Comparison of ENCODE assay signal across 6 cellular contexts in genomic region chr3:33338936-33339465, GRCh38.
DNase-seq lines count a peak whose midpoint lies in the region; TF ChIP-seq lines count a peak whose summit lies in the region.
"Not testable (repeated sequence)": the region's sequence is repeated elsewhere in the genome, so short reads cannot be mapped to it uniquely, and the experiment has no call there.

No MANE protein-coding gene starts in this region.

- peak overlapping the region; percentile 6 for H3K27ac Mint-ChIP-seq in neural crest cell (ENCODE audit: unreplicated experiment)

- H3K9me2 ChIP-seq in Loucy (replicated peaks; ENCODE audit: low read depth, low read length), result not testable (repeated sequence)

- in situ Hi-C loops in mammary epithelial cell (cut with MboI; ENCODE audit: low sequenced_read_pairs in 2 of 2), result not testable (repeated sequence)

- not testable (repeated sequence) for H3K4me3 ChIP-seq in Loucy (ENCODE audit: low read length, poor library complexity, severe bottlenecking); mammary epithelial cell (replicated peaks in 1 of 3; ENCODE audit: insufficient read depth in 1 of 3, low read depth in 2 of 3, low read length in 3 of 3)

- dilution Hi-C loops in mammary epithelial cell (cut with HindIII; ENCODE audit: low sequenced_read_pairs), result not testable (repeated sequence)

- not testable (repeated sequence) for H3K36me3 ChIP-seq in Loucy (ENCODE audit: insufficient read depth, low read length); mammary epithelial cell (ENCODE audit: insufficient read depth, low read length)

- H3K27ac ChIP-seq in mammary epithelial cell (ENCODE audit: insufficient read depth, low read depth, low read length), result not testable (repeated sequence)

- not testable (repeated sequence) for H3K4me3 Mint-ChIP-seq in neural crest cell

- H3F3A ChIP-seq in Loucy (ENCODE audit: low read depth), result not testable (repeated sequence)

- H3K36me3 Mint-ChIP-seq in neural crest cell (ENCODE audit: low read depth), result not testable (repeated sequence)

- H3K9me3 Mint-ChIP-seq in neural crest cell, result not testable (repeated sequence)

- CTCF ChIA-PET in mammary epithelial cell (lab: Charles Lee; ENCODE audit: low non-redundant PET), result not testable (repeated sequence)

- 0 out of 2 replicates have a peak overlapping the region, but pooled peaks have one; percentile 6 for H2AFZ ChIP-seq in Loucy (ENCODE audit: low read length)
- H2AFZ ChIP-seq in mammary epithelial cell (ENCODE audit: low read depth, low read length), result not testable (repeated sequence)

- not testable (repeated sequence) for H3K9me3 ChIP-seq in Loucy (ENCODE audit: insufficient read depth, low read depth, low read length); mammary epithelial cell (replicated peaks; ENCODE audit: insufficient read depth, low read length)

- not testable (repeated sequence) for H3K4me1 ChIP-seq in Loucy (ENCODE audit: insufficient read depth, low read length, poor library complexity, severe bottlenecking); mammary epithelial cell (ENCODE audit: insufficient read depth, low read length)

- DNase-seq in EL, result peak; percentile 15
- peak; percentile 5 for DNase-seq in OCI-M1 (lab: John Stamatoyannopoulos, UW)
- peak; percentile 20 for DNase-seq in amniotic epithelial cell (ENCODE audit: low read depth)
- peak; percentile 24 for DNase-seq in mammary epithelial cell
- DNase-seq in neural crest cell (ENCODE audit: low read depth, low spot score), result not testable (repeated sequence)

- not testable (repeated sequence) for H3K27me3 Mint-ChIP-seq in neural crest cell (ENCODE audit: low read depth)

- intact Hi-C loops in mammary epithelial cell (cut with micrococcal nuclease), result not testable (repeated sequence)

- peak overlapping the region; percentile 35 for H3K4me2 ChIP-seq in Loucy (ENCODE audit: low read depth, low read length, poor library complexity, severe bottlenecking)
- not testable (repeated sequence) for H3K4me2 ChIP-seq in mammary epithelial cell (ENCODE audit: insufficient read depth, low read depth, low read length)

- H3K79me2 ChIP-seq in Loucy (ENCODE audit: insufficient read depth, low read length); mammary epithelial cell (ENCODE audit: insufficient read depth, low read length): not testable (repeated sequence)

- not testable (repeated sequence) for H3K9ac ChIP-seq in Loucy (ENCODE audit: low read depth, low read length, poor library complexity, severe bottlenecking); mammary epithelial cell (ENCODE audit: insufficient read depth, low read length)

- H3K4me1 Mint-ChIP-seq in neural crest cell, result not testable (repeated sequence)

- not testable (repeated sequence) for BruUV-seq in mammary epithelial cell (replicated peaks; lab: Mats Ljungman, UMichigan)

- not testable (repeated sequence) for H3K27me3 ChIP-seq in Loucy (ENCODE audit: insufficient read depth, low read length, poor library complexity, severe bottlenecking); mammary epithelial cell (ENCODE audit: insufficient read depth, low read length)

- not testable (repeated sequence) for H4K20me1 ChIP-seq in Loucy (ENCODE audit: insufficient read depth, low read length, poor library complexity, severe bottlenecking); mammary epithelial cell (ENCODE audit: insufficient read depth, low read length)

- TF ChIP-seq CTCF in Loucy (conservative IDR thresholded peaks at IDR 0.05; ENCODE audit: low read length); mammary epithelial cell (conservative IDR thresholded peaks at IDR 0.05 in 1 of 2, IDR thresholded peaks at IDR 0.05 in 1 of 2; ENCODE audit: extremely low read depth in 1 of 2, insufficient read depth in 1 of 2, low read depth in 1 of 2, low read length in 2 of 2); neural crest cell (conservative IDR thresholded peaks at IDR 0.05): not testable (repeated sequence)
